14 cellular contexts compared by ENCODE assay signal in genomic region chr12:127284870-127285431, GRCh38.
DNase-seq lines count a peak whose midpoint lies in the region; ATAC-seq and TF ChIP-seq lines count a peak whose summit lies in the region.
"Had no signal": no experiment of that assay in that cellular context is flagged by ENCODE, and none has a peak within 500 bp of the region (broad histone marks: within the 10 kb centered on the region; RNA-seq: fewer than 3 reads in every experiment).

No MANE protein-coding gene starts in this region.

- no peaks in the 10 kb centered on the region for H3K27me3 ChIP-seq in psoas muscle (ENCODE audit: insufficient read depth in 3 of 3, low read length in 2 of 3)

- H3K9me3 ChIP-seq in psoas muscle = no peaks in the 10 kb centered on the region

- DNase-seq in ELR (ENCODE audit: low read depth) (peak; percentile 93), MV-4-11 (lab: John Stamatoyannopoulos, UW) (peak; percentile 55), epithelial cell of proximal tubule (ENCODE audit: low read depth) (peak; percentile 70), psoas muscle (peak; percentile 56 to 72), Calu3 (no peak), NCI-H2029 treated with DMSO at 0.1 percent for 48 hours (lab: John Stamatoyannopoulos, UW) (no peak)
- DNase-seq: activated gamma-delta T cell treated with Interleukin-2 at 50 U/mL for 16 hours; immature natural killer cell; KG1; NCI-H345; SHP77 treated with DMSO at 0.1 percent for 48 hours; stimulated activated CD4-positive, alpha-beta T cell treated with anti-CD3 and anti-CD28 coated beads, Interleukin-4, amount 100 ng/mL, for 4 hours had no signal

- WGBS in psoas muscle, 3 donors = 27 to 39% (median 38%) methylated on average over 3 of the region's 3 CpGs

- H3K36me3 ChIP-seq in psoas muscle (ENCODE audit: insufficient read depth in 1 of 2, low read depth in 1 of 2) = no peaks in the 10 kb centered on the region

- no peak overlapping the region for H3K27ac Mint-ChIP-seq in Calu3 (ENCODE audit: unreplicated experiment)
- H3K27ac Mint-ChIP-seq: immature natural killer cell had no signal

- no peaks in the 10 kb centered on the region for H3K36me3 Mint-ChIP-seq in Calu3 (ENCODE audit: insufficient read depth, unreplicated experiment)
- H3K36me3 Mint-ChIP-seq: immature natural killer cell had no signal

- H3K4me3 Mint-ChIP-seq in Calu3 (ENCODE audit: low read depth, unreplicated experiment) = no peak overlapping the region
- H3K4me3 Mint-ChIP-seq: immature natural killer cell had no signal

- H3K9me3 Mint-ChIP-seq in Calu3 (ENCODE audit: low read depth, unreplicated experiment) = peaks cover 5% of the 10 kb centered on the region

- H3K4me3 ChIP-seq in epithelial cell of proximal tubule (ENCODE audit: low read depth, low read length) = no peak overlapping the region
- no peak overlapping the region for H3K4me3 ChIP-seq in psoas muscle

- CTCF ChIA-PET in Calu3 (lab: Charles Lee) = no interaction called here

- ATAC-seq in psoas muscle = peak in 3 of 4 donors; percentile 35 to 71 (median 69)
- no peak for ATAC-seq in HG03196 (IDR thresholded peaks at IDR 0.05; ENCODE audit: unreplicated experiment)
- ATAC-seq in HG02678 (IDR thresholded peaks at IDR 0.05; ENCODE audit: unreplicated experiment) = no peak

- intact Hi-C loops in psoas muscle (cut with DNase I) (no loop called here), Calu3 (cut with micrococcal nuclease; ENCODE audit: unreplicated experiment) (no loop called here)

- TF ChIP-seq CTCF in epithelial cell of proximal tubule (conservative IDR thresholded peaks at IDR 0.05; ENCODE audit: low read depth, low read length) (no peak), psoas muscle (IDR thresholded peaks at IDR 0.05) (no peak), Calu3 (IDR thresholded peaks at IDR 0.05; ENCODE audit: unreplicated experiment) (no peak)

- no peaks in the 10 kb centered on the region for H3K27me3 Mint-ChIP-seq in Calu3 (ENCODE audit: unreplicated experiment)

- no peaks in the 10 kb centered on the region for H3K4me1 ChIP-seq in psoas muscle

- no TSS peak for BruUV-seq in Calu3 (replicated peaks; lab: Mats Ljungman, UMichigan)

- no peak overlapping the region for H3K27ac ChIP-seq in psoas muscle

- H3K4me1 Mint-ChIP-seq in Calu3 (ENCODE audit: low read depth, unreplicated experiment) = no peaks in the 10 kb centered on the region
- H3K4me1 Mint-ChIP-seq: immature natural killer cell had no signal

Comparison
In these comparisons a context has a peak if more than half of its experiments do, and no peak if none do; other contexts are left out.
1. DNase-seq: peak in ELR (single experiment), MV-4-11 (single experiment), epithelial cell of proximal tubule (single experiment) and psoas muscle (2 of 2); none in Calu3 (single experiment) and NCI-H2029 treated with DMSO at 0.1 percent for 48 hours (single experiment).
2. ATAC-seq: peak in psoas muscle (3 of 4); none in HG03196 (single experiment) and HG02678 (single experiment).